ENCODE assay signal across 9 cellular contexts in the genomic region with DNA sequence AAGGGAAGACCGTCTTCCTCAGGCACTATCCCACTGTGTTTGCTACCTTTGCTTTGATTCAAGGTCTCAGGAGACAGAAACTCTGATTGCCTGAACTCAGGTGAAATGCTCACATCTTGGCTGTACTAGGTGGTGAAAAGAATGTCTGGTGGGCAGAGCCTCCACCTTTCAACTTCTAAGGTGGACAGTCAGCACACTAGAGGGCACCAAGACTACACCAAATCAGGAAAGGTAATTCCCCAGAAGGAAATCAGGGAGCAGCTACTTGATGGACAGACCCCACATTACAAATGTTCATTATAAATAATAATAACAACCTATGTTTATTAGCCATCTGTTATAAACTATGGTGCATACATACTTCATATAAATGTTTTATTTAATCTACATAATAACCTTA.
DNase-seq lines count a peak whose midpoint lies in the region; TF ChIP-seq lines count a peak whose summit lies in the region.
"Had no signal": no experiment of that assay in that cellular context is flagged by ENCODE, and none has a peak within 500 bp of the region (broad histone marks: within the 10 kb centered on the region; RNA-seq: fewer than 3 reads in every experiment).

No MANE protein-coding gene starts in this region.

- no peaks in the 10 kb centered on the region for H4K20me1 ChIP-seq in fibroblast of lung (ENCODE audit: control insufficient read depth, extremely low read depth, insufficient read depth, low read length)

- no peaks in the 10 kb centered on the region for H3K79me2 ChIP-seq in fibroblast of lung (ENCODE audit: control insufficient read depth, insufficient read depth, low read length)

- H3K36me3 ChIP-seq in NT2/D1 (ENCODE audit: insufficient read depth, insufficient read length, low read length) (no peaks in the 10 kb centered on the region), fibroblast of lung (ENCODE audit: control insufficient read depth, insufficient read depth, low read length) (no peaks in the 10 kb centered on the region)

- H3K9me3 ChIP-seq in NT2/D1 (ENCODE audit: insufficient read depth, low read length) (no peaks in the 10 kb centered on the region), fibroblast of lung (ENCODE audit: control insufficient read depth, insufficient read depth, low read depth, low read length) (no peaks in the 10 kb centered on the region)

- no peak overlapping the region for H3K4me3 ChIP-seq in NT2/D1 (ENCODE audit: insufficient read length, low read depth)
- no peak overlapping the region for H3K4me3 ChIP-seq in fibroblast of lung (replicated peaks in 1 of 4; ENCODE audit: control extremely low read depth in 1 of 4, insufficient read depth in 1 of 4, low read depth in 3 of 4, low read length in 4 of 4)

- TF ChIP-seq CTCF in fibroblast of lung (conservative IDR thresholded peaks at IDR 0.05 in 1 of 2, IDR thresholded peaks at IDR 0.05 in 1 of 2; ENCODE audit: low read depth in 1 of 2, low read length in 2 of 2) = peak in 1 of 2 donors; percentile 21

- H3K9ac ChIP-seq in NT2/D1 (ENCODE audit: insufficient read length, low read depth) (no peak overlapping the region), fibroblast of lung (ENCODE audit: insufficient read depth, low read length) (no peak overlapping the region)

- H3K27me3 ChIP-seq in NT2/D1 (ENCODE audit: insufficient read depth, insufficient read length) = no peaks in the 10 kb centered on the region
- no peaks in the 10 kb centered on the region for H3K27me3 ChIP-seq in fibroblast of lung (ENCODE audit: control insufficient read depth, insufficient read depth, low read length)

- no peaks in the 10 kb centered on the region for H3K4me1 ChIP-seq in NT2/D1 (ENCODE audit: insufficient read depth, insufficient read length)
- no peaks in the 10 kb centered on the region for H3K4me1 ChIP-seq in fibroblast of lung (ENCODE audit: control insufficient read depth, extremely low read depth, insufficient read depth, low read length)

- H2AFZ ChIP-seq in fibroblast of lung (ENCODE audit: low read length) = no peak overlapping the region

- no peak overlapping the region for H3K27ac ChIP-seq in fibroblast of lung (ENCODE audit: insufficient read depth, low read length)

- no peak overlapping the region for H3K4me2 ChIP-seq in fibroblast of lung (ENCODE audit: extremely low read depth, insufficient read depth, low read length)

- DNase-seq in DMS 273 (lab: John Stamatoyannopoulos, UW; ENCODE audit: unreplicated experiment) (peak; percentile 45), DMS 273 treated with DMSO at 0.1 percent for 48 hours (lab: John Stamatoyannopoulos, UW) (no peak), NT2/D1 (ENCODE audit: low read depth, low spot score) (peak; percentile 59), fibroblast of lung (ENCODE audit: low read depth in 2 of 2) (peak; percentile 4 to 7), renal cortical epithelial cell (ENCODE audit: low read depth) (peak; percentile 45), mesenteric fat pad (ENCODE audit: low spot score) (no peak), NK-92 (lab: John Stamatoyannopoulos, UW; ENCODE audit: unreplicated experiment) (no peak)
- DNase-seq in activated CD4-positive, alpha-beta T cell treated with anti-CD3 and anti-CD28 coated beads, Interleukin-2, amount 50 U/mL, for 48 hours = no peak
- DNase-seq: activated naive CD8-positive, alpha-beta T cell treated with anti-CD3 and anti-CD28 coated beads, Interleukin-2, amount 10 ng/mL, durations not matched to agents 7 days and 5 days had no signal

Comparison
In these comparisons a context has a peak if more than half of its experiments do, and no peak if none do; other contexts are left out.
1. DNase-seq: peak in DMS 273 (single experiment), NT2/D1 (single experiment), fibroblast of lung (2 of 2) and renal cortical epithelial cell (single experiment); none in DMS 273 treated with DMSO at 0.1 percent for 48 hours (single experiment), activated CD4-positive, alpha-beta T cell treated with anti-CD3 and anti-CD28 coated beads, Interleukin-2, amount 50 U/mL, for 48 hours (0 of 2), mesenteric fat pad (single experiment) and NK-92 (single experiment).